Comparison of ENCODE assay signal across 1 cellular context in genomic region chr21:41746744-41747006, GRCh38.
TF ChIP-seq lines count a peak whose summit lies in the region.

No MANE protein-coding gene starts in this region.

TF ChIP-seq in WTC11, 78 proteins besides CTCF, POLR2A, EP300 and RAD21 (continued from another document):
- no peak for TF ChIP-seq ZBTB43 (CRISPR knock-in tag; IDR thresholded peaks at IDR 0.05)
- TF ChIP-seq ZNF423 (CRISPR knock-in tag; IDR thresholded peaks at IDR 0.05) = no peak
- TF ChIP-seq NFYB (CRISPR knock-in tag; conservative IDR thresholded peaks at IDR 0.05; ENCODE audit: low read depth) = no peak
- TF ChIP-seq NR1H2 (CRISPR knock-in tag; IDR thresholded peaks at IDR 0.05) = no peak
